ENCODE assay signal across 26 cellular contexts in the genomic region with DNA sequence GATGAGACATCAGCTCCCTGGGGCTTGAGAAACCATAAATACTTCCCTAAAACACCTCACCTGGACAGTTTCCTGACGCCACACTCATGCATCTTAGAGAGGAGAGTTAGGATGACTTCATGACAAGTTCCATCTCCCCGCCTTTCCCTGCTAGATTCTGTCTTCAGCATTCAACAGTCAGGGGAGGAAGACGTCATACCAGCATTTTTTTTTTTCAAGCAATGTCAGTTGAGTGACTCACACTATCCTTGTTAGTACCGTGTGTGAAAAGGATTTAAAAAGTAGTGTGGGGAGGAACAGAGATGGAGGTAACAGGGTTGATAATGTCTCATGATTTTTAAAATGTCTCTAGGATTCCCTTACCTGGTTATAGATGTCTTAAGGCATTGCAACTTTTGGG. TPM values are rescaled to one million over a fixed set of nuclear protein-coding genes. Genes with fewer than 3 reads are reported as not detected.
"Had no signal": no experiment of that assay in that cellular context is flagged by ENCODE, and none has a peak within 500 bp of the region (broad histone marks: within the 10 kb centered on the region; RNA-seq: fewer than 3 reads in every experiment).

TSS of gene OR7D2 (plus strand) at position 79 of the 400 bp plus-strand sequence. CDS start 6,803 bp downstream, outside the sequence.

- FAIRE-seq: frontal cortex had no signal

- H3K9me3 ChIP-seq: left ventricle myocardium inferior, neutrophil, ovary, prostate gland, right atrium auricular region had no signal

- H3K36me3 Mint-ChIP-seq: activated naive CD4-positive, alpha-beta T cell treated with anti-CD3 and anti-CD28 coated beads, Interleukin-2, amount 50 U/mL, for 24 hours; natural killer cell had no signal

- ATAC-seq: activated CD8-positive, alpha-beta T cell treated with anti-CD3 and anti-CD28 coated beads, Interleukin-2, amount 10 ng/mL, durations not matched to agents 7 days and 5 days; natural killer cell; stimulated activated naive CD8-positive, alpha-beta T cell treated with anti-CD3 and anti-CD28 coated beads, Interleukin-15, Interleukin-2, amounts not matched to agents 100 U/mL and 50 U/mL, for 24 hours had no signal

- H3K9me3 Mint-ChIP-seq: natural killer cell had no signal

- H3K27me3 ChIP-seq: neutrophil, ovary, right atrium auricular region had no signal

- H3K4me1 ChIP-seq: left ventricle myocardium inferior, prostate gland, right atrium auricular region had no signal

- H3K27ac Mint-ChIP-seq: activated CD8-positive, alpha-beta T cell treated with anti-CD3 and anti-CD28 coated beads, Interleukin-2, amount 10 ng/mL, durations not matched to agents 7 days and 5 days; activated naive CD4-positive, alpha-beta T cell treated with anti-CD3 and anti-CD28 coated beads, Interleukin-2, amount 50 U/mL, for 24 hours; brain; natural killer cell had no signal

- H3K36me3 ChIP-seq: neutrophil, ovary, prostate gland, right atrium auricular region, WERI-Rb-1 had no signal

- H3K4me3 ChIP-seq: left ventricle myocardium inferior, ovary, prostate gland, right atrium auricular region had no signal

- H3K4me3 Mint-ChIP-seq: activated CD8-positive, alpha-beta T cell treated with anti-CD3 and anti-CD28 coated beads, Interleukin-2, amount 10 ng/mL, durations not matched to agents 7 days and 5 days; activated naive CD4-positive, alpha-beta T cell treated with anti-CD3 and anti-CD28 coated beads, Interleukin-2, amount 50 U/mL, for 24 hours; brain; natural killer cell had no signal

- H3K4me1 Mint-ChIP-seq: activated naive CD4-positive, alpha-beta T cell treated with anti-CD3 and anti-CD28 coated beads, Interleukin-2, amount 50 U/mL, for 24 hours; brain; natural killer cell had no signal

- H3K27ac ChIP-seq: left ventricle myocardium inferior, neutrophil, ovary, prostate gland, right atrium auricular region, WERI-Rb-1 had no signal

- DNase-seq: activated CD4-positive, alpha-beta T cell treated with anti-CD3 and anti-CD28 coated beads for 1 hour; activated CD4-positive, alpha-beta T cell treated with anti-CD3 and anti-CD28 coated beads, Interleukin-2, amount 50 U/mL, for 1 hour; activated CD8-positive, alpha-beta T cell treated with anti-CD3 and anti-CD28 coated beads, Interleukin-2, amount 10 ng/mL, durations not matched to agents 7 days and 5 days; activated gamma-delta T cell treated with Interleukin-2 at 50 U/mL for 16 hours; aorta; central memory CD4-positive, alpha-beta T cell; dermis blood vessel endothelial cell; effector CD8-positive, alpha-beta T cell; hippocampal formation; left ventricle myocardium inferior; midbrain; natural killer cell; ovary; stimulated activated CD4-positive, alpha-beta T cell treated with anti-CD3 and anti-CD28 coated beads, Interleukin-12 subunit alpha, Interleukin-12 subunit beta, amount 100 ng/mL, for 4 hours; stimulated activated CD4-positive, alpha-beta T cell treated with anti-CD3 and anti-CD28 coated beads, Interleukin-4, amount 100 ng/mL, for 4 hours; stimulated activated naive CD8-positive, alpha-beta T cell treated with anti-CD3 and anti-CD28 coated beads, Interleukin-15, Interleukin-2, amounts not matched to agents 100 U/mL and 50 U/mL, for 24 hours; WERI-Rb-1 had no signal

RNA-seq across cellular contexts. Expression of gene OR7D2, which starts in this region (rescaled TPM):
- total RNA-seq: activated CD8-positive, alpha-beta T cell treated with anti-CD3 and anti-CD28 coated beads, Interleukin-2, amount 10 ng/mL, durations not matched to agents 7 days and 5 days; aorta; frontal cortex; natural killer cell; ovary; right atrium auricular region; skeletal muscle tissue; subcutaneous adipose tissue; urinary bladder had no signal
- polyA plus RNA-seq: aorta, ovary had no signal
